In genomic region chr12:49776413-49776812, GRCh38 we compare ENCODE assay signal across 8 cellular contexts. TPM values are rescaled to one million over a fixed set of nuclear protein-coding genes. Genes with fewer than 3 reads are reported as not detected.
A peak's percentile ranks its signal among the peaks of the same experiment; 100 is the strongest.
DNase-seq lines count a peak whose midpoint lies in the region; ATAC-seq and TF ChIP-seq lines count a peak whose summit lies in the region.

No MANE protein-coding gene starts in this region.

- no peak overlapping the region for H3K14ac ChIP-seq in H9 (ENCODE audit: insufficient read depth, low read length)

- intact Hi-C loops in CD8-positive, alpha-beta T cell (cut with DNase I, micrococcal nuclease): loop anchor here (1.0 to 10.0 kb wide), 4 partner anchors 52 to 168 kb away; no protein-coding TSS in a partner anchor
- intact Hi-C loops in activated CD4-positive, alpha-beta T cell treated with anti-CD3 and anti-CD28 coated beads, Interleukin-2, amount 10 ng/mL, durations not matched to agents 24 days and 14 days (cut with micrococcal nuclease): loop anchor here (1.0 to 5.0 kb wide), 2 partner anchors 63 to 139 kb away; no protein-coding TSS in a partner anchor
- intact Hi-C loops in lower lobe of right lung (cut with DNase I): no loop called here

- peak; percentile 55 for TF ChIP-seq CTCF in CD8-positive, alpha-beta T cell (IDR thresholded peaks at IDR 0.05)
- TF ChIP-seq CTCF in H9 (conservative IDR thresholded peaks at IDR 0.05): peak; percentile 87
- TF ChIP-seq CTCF in lower lobe of right lung (IDR thresholded peaks at IDR 0.05): peak; percentile 81

- H3K4me1 Mint-ChIP-seq in CD8-positive, alpha-beta T cell (ENCODE audit: low read depth): peaks cover 16% of the 10 kb centered on the region
- peaks cover 13 to 19% of the 10 kb centered on the region in 2 experiments for H3K4me1 Mint-ChIP-seq in H9
- H3K4me1 Mint-ChIP-seq in activated CD4-positive, alpha-beta T cell treated with anti-CD3 and anti-CD28 coated beads, Interleukin-2, amount 10 ng/mL, durations not matched to agents 24 days and 14 days: peaks cover 11% of the 10 kb centered on the region

- no peak overlapping the region for H4K5ac ChIP-seq in H9 (ENCODE audit: insufficient read length, low read depth, low read length)

- H4K20me1 ChIP-seq in H9 (ENCODE audit: control insufficient read depth, insufficient read depth, insufficient read length): no peaks in the 10 kb centered on the region

- no peak overlapping the region for H3K27ac Mint-ChIP-seq in CD8-positive, alpha-beta T cell
- no peak overlapping the region for H3K27ac Mint-ChIP-seq in H9
- H3K27ac Mint-ChIP-seq in activated CD4-positive, alpha-beta T cell treated with anti-CD3 and anti-CD28 coated beads, Interleukin-2, amount 10 ng/mL, durations not matched to agents 24 days and 14 days: no peak overlapping the region

- no peak overlapping the region for H2AFZ ChIP-seq in H9 (ENCODE audit: low read length)

- H2BK5ac ChIP-seq in H9 (ENCODE audit: insufficient read length, low read length): no peak overlapping the region

- H3K9ac ChIP-seq in H9 (ENCODE audit: extremely low read depth, insufficient read length, low read length): no peak overlapping the region

- no peak overlapping the region for H2BK20ac ChIP-seq in H9 (ENCODE audit: low read depth, low read length, poor library complexity, severe bottlenecking)

- DNase-seq in CD8-positive, alpha-beta T cell: peak in 6 of 7 experiments; percentile 20 to 61 (median 46)
- DNase-seq in H9 (peak; percentile 88), NCI-H2227 treated with DMSO at 0.1 percent for 48 hours (lab: John Stamatoyannopoulos, UW) (peak; percentile 4), dermis blood vessel endothelial cell (peak; percentile 88), lower lobe of right lung (peak; percentile 80)
- DNase-seq in activated CD4-positive, alpha-beta T cell treated with anti-CD3 and anti-CD28 coated beads, Interleukin-2, amount 10 ng/mL, durations not matched to agents 24 days and 14 days: peak; percentile 87
- DNase-seq in stimulated activated CD8-positive, alpha-beta memory T cell treated with anti-CD3 and anti-CD28 coated beads, Interleukin-15, amount 100 ng/mL, for 1 hour (ENCODE audit: low read depth): peak; percentile 20

- no peak overlapping the region for H2AK5ac ChIP-seq in H9 (ENCODE audit: insufficient read length, low read length)

- POLR2A ChIA-PET in CD8-positive, alpha-beta T cell (lab: Charles Lee): no interaction called here

- WGBS in H9 (ENCODE audit: extremely low coverage, insufficient read length, low lambda C conversion rate): no CpG with 5 or more reads among the region's 7 CpGs

- H3K36me3 ChIP-seq in CD8-positive, alpha-beta T cell (ENCODE audit: insufficient read depth, low read length): no peaks in the 10 kb centered on the region
- H3K36me3 ChIP-seq in lower lobe of right lung: no peaks in the 10 kb centered on the region

- H3K18ac ChIP-seq in H9 (ENCODE audit: insufficient read length, low read depth, low read length): no peak overlapping the region

- no peak overlapping the region for H4K91ac ChIP-seq in H9 (ENCODE audit: insufficient read length, low read depth, low read length)

- H3K56ac ChIP-seq in H9 (ENCODE audit: insufficient read length, low read depth, low read length): no peak overlapping the region

- H4K8ac ChIP-seq in H9 (replicated peaks; ENCODE audit: insufficient read length, low read depth, low read length): no peak overlapping the region

- no peak overlapping the region for H2BK12ac ChIP-seq in H9 (ENCODE audit: insufficient read length, low read depth, low read length)

- H3K27me3 ChIP-seq in CD8-positive, alpha-beta T cell (ENCODE audit: insufficient read depth, low read length): no peaks in the 10 kb centered on the region
- H3K27me3 ChIP-seq in H9 (ENCODE audit: insufficient read depth, low read length): no peaks in the 10 kb centered on the region
- no peaks in the 10 kb centered on the region for H3K27me3 ChIP-seq in lower lobe of right lung (ENCODE audit: low read depth)

- H3K36me3 Mint-ChIP-seq in CD8-positive, alpha-beta T cell: no peaks in the 10 kb centered on the region
- no peaks in the 10 kb centered on the region for H3K36me3 Mint-ChIP-seq in H9 (ENCODE audit: insufficient read depth in 1 of 3, low read depth in 3 of 3)
- no peaks in the 10 kb centered on the region for H3K36me3 Mint-ChIP-seq in activated CD4-positive, alpha-beta T cell treated with anti-CD3 and anti-CD28 coated beads, Interleukin-2, amount 10 ng/mL, durations not matched to agents 24 days and 14 days (ENCODE audit: low read depth)

- H3K27me3 Mint-ChIP-seq in CD8-positive, alpha-beta T cell (ENCODE audit: low read depth): peaks cover 24% of the 10 kb centered on the region
- peaks cover 30% of the 10 kb centered on the region for H3K27me3 Mint-ChIP-seq in H9 (ENCODE audit: low read depth)
- peaks cover 20% of the 10 kb centered on the region for H3K27me3 Mint-ChIP-seq in activated CD4-positive, alpha-beta T cell treated with anti-CD3 and anti-CD28 coated beads, Interleukin-2, amount 10 ng/mL, durations not matched to agents 24 days and 14 days

- H3K79me1 ChIP-seq in H9 (ENCODE audit: insufficient read depth, low read depth, low read length, poor library complexity, severe bottlenecking): no peaks in the 10 kb centered on the region

- H2BK120ac ChIP-seq in H9 (ENCODE audit: low read depth, low read length, poor library complexity, severe bottlenecking): no peak overlapping the region

- H3K23ac ChIP-seq in H9 (ENCODE audit: insufficient read length, low read depth, low read length): no peak overlapping the region

- ATAC-seq in CD8-positive, alpha-beta T cell: peak; percentile 74
- ATAC-seq in lower lobe of right lung (peak; percentile 89 to 90), GM18858 (IDR thresholded peaks at IDR 0.05; ENCODE audit: unreplicated experiment) (no peak)

- H3K4me2 ChIP-seq in H9 (ENCODE audit: insufficient read depth, insufficient read length, low read length): no peak overlapping the region

- no peak overlapping the region for H3K4ac ChIP-seq in H9 (ENCODE audit: low read depth, low read length)

- no peaks in the 10 kb centered on the region for H3K79me2 ChIP-seq in H9 (ENCODE audit: insufficient read depth, low read length)

- no peak overlapping the region for H3K27ac ChIP-seq in CD8-positive, alpha-beta T cell (ENCODE audit: low read depth, low read length)
- H3K27ac ChIP-seq in H9 (ENCODE audit: insufficient read length, low read depth, low read length) (no peak overlapping the region), lower lobe of right lung (no peak overlapping the region)

- no peak overlapping the region for H3T11ph ChIP-seq in H9 (ENCODE audit: low read length)

- H2BK15ac ChIP-seq in H9 (ENCODE audit: low read depth, low read length): no peak overlapping the region

- H3K4me3 ChIP-seq in CD8-positive, alpha-beta T cell (ENCODE audit: low read depth, low read length): no peak overlapping the region
- no peak overlapping the region for H3K4me3 ChIP-seq in lower lobe of right lung

- H3K9me3 ChIP-seq in CD8-positive, alpha-beta T cell (ENCODE audit: low read length): no peaks in the 10 kb centered on the region
- no peaks in the 10 kb centered on the region for H3K9me3 ChIP-seq in H9 (ENCODE audit: control insufficient read depth, low read depth, low read length)
- H3K9me3 ChIP-seq in lower lobe of right lung: no peaks in the 10 kb centered on the region

- CTCF ChIA-PET in CD8-positive, alpha-beta T cell (lab: Charles Lee): interaction anchor here (2.1 to 3.1 kb wide), 5 partner anchors 12 to 140 kb away, joined by 5 to 78 read pairs (median 14); partner anchors contain the start of gene NCKAP5L

- no peaks in the 10 kb centered on the region for H3K9me3 Mint-ChIP-seq in CD8-positive, alpha-beta T cell
- no peaks in the 10 kb centered on the region for H3K9me3 Mint-ChIP-seq in H9
- no peaks in the 10 kb centered on the region for H3K9me3 Mint-ChIP-seq in activated CD4-positive, alpha-beta T cell treated with anti-CD3 and anti-CD28 coated beads, Interleukin-2, amount 10 ng/mL, durations not matched to agents 24 days and 14 days

- peaks cover 10% of the 10 kb centered on the region for H3K4me1 ChIP-seq in CD8-positive, alpha-beta T cell (ENCODE audit: insufficient read depth, low read length)
- H3K4me1 ChIP-seq in H9 (ENCODE audit: insufficient read depth, low read length) (no peaks in the 10 kb centered on the region), lower lobe of right lung (no peaks in the 10 kb centered on the region)

- H3K4me3 Mint-ChIP-seq in CD8-positive, alpha-beta T cell: no peak overlapping the region
- H3K4me3 Mint-ChIP-seq in H9: no peak overlapping the region
- no peak overlapping the region for H3K4me3 Mint-ChIP-seq in activated CD4-positive, alpha-beta T cell treated with anti-CD3 and anti-CD28 coated beads, Interleukin-2, amount 10 ng/mL, durations not matched to agents 24 days and 14 days

- no peaks in the 10 kb centered on the region for H3K23me2 ChIP-seq in H9 (ENCODE audit: insufficient read length, low read depth, low read length, poor library complexity, severe bottlenecking)

RNA-seq across cellular contexts. Expression of gene TMBIM6, which starts 35.1 kb away (rescaled TPM):
- 100 to 1,000 TPM; 289 to 309 TPM for total RNA-seq in CD8-positive, alpha-beta T cell
- total RNA-seq in H9 (2021) (362 and 373 TPM in 2 replicates), dermis blood vessel endothelial cell (433 and 441 TPM in 2 replicates), lower lobe of right lung (671 TPM)
- 370 and 372 TPM in 2 replicates for total RNA-seq in activated CD4-positive, alpha-beta T cell treated with anti-CD3 and anti-CD28 coated beads, Interleukin-2, amount 10 ng/mL, durations not matched to agents 24 days and 14 days

RNA-seq across cellular contexts. Expression of gene NCKAP5L, which starts 51.8 kb away (rescaled TPM):
- total RNA-seq in CD8-positive, alpha-beta T cell: 10 to 100 TPM; 10.6 to 10.7 TPM
- total RNA-seq in H9 (2021): 27.7 and 28.9 TPM in 2 replicates
- 4.8 and 5.0 TPM in 2 replicates for total RNA-seq in activated CD4-positive, alpha-beta T cell treated with anti-CD3 and anti-CD28 coated beads, Interleukin-2, amount 10 ng/mL, durations not matched to agents 24 days and 14 days
- 12.8 and 14.0 TPM in 2 replicates for total RNA-seq in dermis blood vessel endothelial cell
- 24.5 TPM for total RNA-seq in lower lobe of right lung

Comparison
In these comparisons a context has a peak if more than half of its experiments do, and no peak if none do; other contexts are left out.
1. DNase-seq: peak in every context shown above with its lines; median percentile 88 in H9; 88 in dermis blood vessel endothelial cell; 87 in activated CD4-positive, alpha-beta T cell treated with anti-CD3 and anti-CD28 coated beads, Interleukin-2, amount 10 ng/mL, durations not matched to agents 24 days and 14 days; 80 in lower lobe of right lung; 46 in CD8-positive, alpha-beta T cell; 20 in stimulated activated CD8-positive, alpha-beta memory T cell treated with anti-CD3 and anti-CD28 coated beads, Interleukin-15, amount 100 ng/mL, for 1 hour; 4 in NCI-H2227 treated with DMSO at 0.1 percent for 48 hours.